ENCODE assay signal across 8 cellular contexts in the genomic region with DNA sequence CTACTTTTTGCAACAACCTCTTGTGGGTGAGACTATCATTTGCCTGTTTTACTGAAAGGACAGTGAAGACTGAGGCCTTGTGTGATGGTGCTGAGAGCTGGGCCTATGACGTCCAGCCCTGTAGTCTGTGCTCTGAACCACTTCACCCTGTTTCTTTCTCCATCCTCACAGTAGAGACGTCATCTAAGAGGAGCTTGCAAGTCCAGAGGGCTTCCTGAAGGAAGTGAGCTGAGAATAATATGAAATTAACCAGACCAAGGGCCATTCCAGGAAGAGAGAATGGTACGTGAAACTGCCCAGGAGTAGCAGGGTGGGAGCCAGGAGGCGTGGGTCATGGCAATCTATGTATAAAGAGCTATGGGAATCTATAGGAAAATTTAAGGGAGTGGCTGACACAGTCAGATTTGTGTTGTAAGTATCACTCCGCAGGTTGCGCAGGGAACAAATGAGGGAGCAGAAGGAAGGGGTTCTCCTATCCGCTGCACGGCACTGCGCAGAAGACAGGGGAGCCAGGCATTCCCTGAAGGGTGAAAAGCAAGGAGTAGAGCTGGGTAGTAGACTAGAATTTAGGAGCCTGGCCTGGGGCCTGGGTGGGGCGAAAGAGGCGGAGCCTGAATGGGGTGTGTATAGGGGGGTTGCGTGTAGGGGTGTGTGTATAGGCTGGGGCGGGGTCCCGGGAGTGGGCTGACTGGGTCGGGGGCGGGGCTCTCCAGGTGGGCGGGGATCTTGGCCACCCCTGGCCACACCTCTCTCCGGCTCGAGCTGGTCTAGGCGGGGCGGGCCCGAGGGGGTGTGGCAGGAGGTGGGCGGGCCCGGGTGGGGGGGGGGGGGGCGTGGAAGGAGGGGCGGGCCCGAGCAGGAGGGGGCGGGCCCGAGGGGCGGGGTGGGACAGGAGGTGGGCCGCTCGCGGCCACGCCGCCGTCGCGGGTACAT. TPM values are rescaled to one million over a fixed set of nuclear protein-coding genes. Genes with fewer than 3 reads are reported as not detected.
A peak's percentile ranks its signal among the peaks of the same experiment; 100 is the strongest.
DNase-seq lines count a peak whose midpoint lies in the region; ATAC-seq, FAIRE-seq and TF ChIP-seq lines count a peak whose summit lies in the region.

A gene (plus strand): TSS at position 931 of the 933 bp plus-strand sequence. CDS start 2,688 bp downstream, outside the sequence.

- peak within 1 kb of the TSS; percentile 71 for H3K4me2 ChIP-seq in OCI-LY3 (ENCODE audit: low read length)

- no peaks in the 10 kb centered on the region for H3K36me3 ChIP-seq in OCI-LY3 (replicated peaks; ENCODE audit: low read depth, low read length)

- TF ChIP-seq CTCF in OCI-LY3 (IDR thresholded peaks at IDR 0.05; ENCODE audit: low read depth, low read length): no peak
- TF ChIP-seq CTCF in progenitor cell of endocrine pancreas (IDR thresholded peaks at IDR 0.05; ENCODE audit: unreplicated experiment): no peak

- intact Hi-C loops in activated T-helper 2 cell treated with anti-CD3 and anti-CD28 coated beads, Interferon-gamma antibody, Interleukin-2, Interleukin-4, amounts not matched to agents 10 μg/mL and 5 μg/mL and 100 μg/mL, durations not matched to agents 14 hours and 24 hours and 36 hours (cut with micrococcal nuclease): no loop called here

- peaks cover 29% of the 10 kb centered on the region for H3K27me3 Mint-ChIP-seq in activated T-helper 2 cell treated with anti-CD3 and anti-CD28 coated beads, Interferon-gamma antibody, Interleukin-2, Interleukin-4, amounts not matched to agents 10 μg/mL and 5 μg/mL and 100 μg/mL, durations not matched to agents 14 hours and 24 hours and 36 hours (ENCODE audit: low read depth)
- H3K27me3 Mint-ChIP-seq in progenitor cell of endocrine pancreas: no peaks in the 10 kb centered on the region

- no peak within 1 kb of the TSS for H3K27ac Mint-ChIP-seq in activated T-helper 2 cell treated with anti-CD3 and anti-CD28 coated beads, Interferon-gamma antibody, Interleukin-2, Interleukin-4, amounts not matched to agents 10 μg/mL and 5 μg/mL and 100 μg/mL, durations not matched to agents 14 hours and 24 hours and 36 hours
- H3K27ac Mint-ChIP-seq in progenitor cell of endocrine pancreas: peak within 1 kb of the TSS; percentile 94

- H4K20me1 ChIP-seq in OCI-LY3 (ENCODE audit: insufficient read depth, low read length): no peaks in the 10 kb centered on the region

- peaks cover 5% of the 10 kb centered on the region for H3K4me1 Mint-ChIP-seq in activated T-helper 2 cell treated with anti-CD3 and anti-CD28 coated beads, Interferon-gamma antibody, Interleukin-2, Interleukin-4, amounts not matched to agents 10 μg/mL and 5 μg/mL and 100 μg/mL, durations not matched to agents 14 hours and 24 hours and 36 hours (ENCODE audit: low read depth)
- peaks cover 42% of the 10 kb centered on the region for H3K4me1 Mint-ChIP-seq in progenitor cell of endocrine pancreas (ENCODE audit: low read depth)

- ATAC-seq in GM18505 (IDR thresholded peaks at IDR 0.05; ENCODE audit: unreplicated experiment) (peak; percentile 40), HG03135 (IDR thresholded peaks at IDR 0.05; ENCODE audit: unreplicated experiment) (peak; percentile 41)

- DNase-seq in A172 (ENCODE audit: low spot score) (peak; percentile 52), germinal center (ENCODE audit: low spot score) (peak; percentile 94), progenitor cell of endocrine pancreas (ENCODE audit: low spot score, unreplicated experiment) (no peak), urothelium cell line (ENCODE audit: low spot score) (peak; percentile 96)
- DNase-seq in activated T-helper 2 cell treated with anti-CD3 and anti-CD28 coated beads, Interferon-gamma antibody, Interleukin-2, Interleukin-4, amounts not matched to agents 10 μg/mL and 5 μg/mL and 100 μg/mL, durations not matched to agents 14 hours and 24 hours and 36 hours (ENCODE audit: low spot score): no peak

- peak within 1 kb of the TSS; percentile 68 for H3K4me3 Mint-ChIP-seq in activated T-helper 2 cell treated with anti-CD3 and anti-CD28 coated beads, Interferon-gamma antibody, Interleukin-2, Interleukin-4, amounts not matched to agents 10 μg/mL and 5 μg/mL and 100 μg/mL, durations not matched to agents 14 hours and 24 hours and 36 hours (ENCODE audit: low read depth)
- H3K4me3 Mint-ChIP-seq in progenitor cell of endocrine pancreas (ENCODE audit: low read depth): peak within 1 kb of the TSS; percentile 91

- no peaks in the 10 kb centered on the region for H3K36me3 Mint-ChIP-seq in activated T-helper 2 cell treated with anti-CD3 and anti-CD28 coated beads, Interferon-gamma antibody, Interleukin-2, Interleukin-4, amounts not matched to agents 10 μg/mL and 5 μg/mL and 100 μg/mL, durations not matched to agents 14 hours and 24 hours and 36 hours (ENCODE audit: low read depth)
- H3K36me3 Mint-ChIP-seq in progenitor cell of endocrine pancreas (ENCODE audit: insufficient read depth): peaks cover 6% of the 10 kb centered on the region

- H3K27ac ChIP-seq in OCI-LY3 (ENCODE audit: low read length): no peak within 1 kb of the TSS

- peak; percentile 83 for FAIRE-seq in urothelium cell line (lab: Jason Lieb, UNC)

- peak within 1 kb of the TSS; percentile 36; the same call in 1 of the 2 replicates for H2AFZ ChIP-seq in OCI-LY3 (ENCODE audit: low read depth, low read length)

- H3K9me3 Mint-ChIP-seq in activated T-helper 2 cell treated with anti-CD3 and anti-CD28 coated beads, Interferon-gamma antibody, Interleukin-2, Interleukin-4, amounts not matched to agents 10 μg/mL and 5 μg/mL and 100 μg/mL, durations not matched to agents 14 hours and 24 hours and 36 hours: no peaks in the 10 kb centered on the region
- no peaks in the 10 kb centered on the region for H3K9me3 Mint-ChIP-seq in progenitor cell of endocrine pancreas (ENCODE audit: low read depth)

- H3K9ac ChIP-seq in OCI-LY3 (ENCODE audit: low read length): no peak within 1 kb of the TSS

- no peak for TF ChIP-seq POLR2A in GM18505 (IDR thresholded peaks at IDR 0.05; ENCODE audit: borderline replicate concordance, extremely low read depth, insufficient read depth, insufficient read length)

- H3K9me3 ChIP-seq in OCI-LY3 (ENCODE audit: insufficient read depth, low read length): no peaks in the 10 kb centered on the region

- H3K79me2 ChIP-seq in OCI-LY3 (ENCODE audit: low read length): no peaks in the 10 kb centered on the region

- peak within 1 kb of the TSS; percentile 77 for H3K4me3 ChIP-seq in OCI-LY3 (ENCODE audit: low read length)

- H3K27me3 ChIP-seq in OCI-LY3 (ENCODE audit: low read depth, low read length): peaks cover 27% of the 10 kb centered on the region

- H3K4me1 ChIP-seq in OCI-LY3 (ENCODE audit: low read length): 0 out of 2 replicates have a peak, but pooled peaks cover 5% of the 10 kb centered on the region

RNA-seq across cellular contexts. Expression of the gene that starts here (rescaled TPM):
- 9.1 and 10.7 TPM in 2 replicates for total RNA-seq in A172 (2014; rRNA removed; shearing (Covaris generic))
- total RNA-seq in activated T-helper 2 cell treated with anti-CD3 and anti-CD28 coated beads, Interferon-gamma antibody, Interleukin-2, Interleukin-4, amounts not matched to agents 10 μg/mL and 5 μg/mL and 100 μg/mL, durations not matched to agents 14 hours and 24 hours and 36 hours: 1.1 and 1.2 TPM in 2 replicates
- 244 and 258 TPM in 2 replicates for total RNA-seq in progenitor cell of endocrine pancreas

Comparison
In these comparisons a context has a peak if more than half of its experiments do, and no peak if none do; other contexts are left out.
1. RNA of the gene that starts here (total RNA-seq): 244 to 258 TPM in progenitor cell of endocrine pancreas; 9.1 to 10.7 TPM in A172 and 1.1 to 1.2 TPM in activated T-helper 2 cell treated with anti-CD3 and anti-CD28 coated beads, Interferon-gamma antibody, Interleukin-2, Interleukin-4, amounts not matched to agents 10 μg/mL and 5 μg/mL and 100 μg/mL, durations not matched to agents 14 hours and 24 hours and 36 hours; every median in the first group is over 10 times any median in the second.
2. DNase-seq: peak in A172 (single experiment), germinal center (single experiment) and urothelium cell line (single experiment); none in activated T-helper 2 cell treated with anti-CD3 and anti-CD28 coated beads, Interferon-gamma antibody, Interleukin-2, Interleukin-4, amounts not matched to agents 10 μg/mL and 5 μg/mL and 100 μg/mL, durations not matched to agents 14 hours and 24 hours and 36 hours (single experiment) and progenitor cell of endocrine pancreas (single experiment).